Comparison of ENCODE assay signal across 33 cellular contexts in the genomic region with DNA sequence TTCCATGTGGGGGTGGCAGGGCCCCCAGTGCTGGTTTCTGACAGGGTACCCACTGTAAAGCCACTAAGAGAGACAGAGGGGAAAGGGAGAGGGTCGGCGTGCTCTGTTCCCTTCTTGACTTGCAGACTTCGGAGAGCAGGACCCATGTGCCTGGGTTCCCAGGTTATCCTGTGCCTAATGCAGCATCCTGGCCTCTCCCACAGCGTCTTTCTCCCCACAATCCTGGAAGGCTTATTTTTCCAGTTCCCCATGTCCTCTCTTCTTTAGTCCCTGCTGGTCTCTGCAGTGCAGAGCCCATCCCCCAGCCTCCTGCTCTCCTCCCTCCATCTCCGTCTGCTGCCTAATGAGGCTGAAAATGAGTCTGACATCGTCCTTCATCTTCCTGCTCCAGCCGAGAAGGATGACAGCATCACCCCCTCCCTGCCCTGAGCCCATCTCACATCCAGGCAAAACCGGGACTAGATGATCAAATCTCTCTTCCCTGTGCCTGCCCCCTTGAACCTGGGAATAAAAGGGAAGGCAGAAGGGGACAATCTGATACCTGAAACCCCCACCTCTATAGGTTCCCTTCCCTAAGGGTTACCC. TPM values are rescaled to one million over a fixed set of nuclear protein-coding genes. Genes with fewer than 3 reads are reported as not detected.
DNase-seq lines count a peak whose midpoint lies in the region; ATAC-seq and TF ChIP-seq lines count a peak whose summit lies in the region.
"Had no signal": no experiment of that assay in that cellular context is flagged by ENCODE, and none has a peak within 500 bp of the region (broad histone marks: within the 10 kb centered on the region; RNA-seq: fewer than 3 reads in every experiment).

No MANE protein-coding gene starts in this region.

- H3K4me3 Mint-ChIP-seq in central memory CD8-positive, alpha-beta T cell, result no peak overlapping the region
- H3K4me3 Mint-ChIP-seq: activated CD8-positive, alpha-beta T cell treated with anti-CD3 and anti-CD28 coated beads for 36 hours; activated naive CD4-positive, alpha-beta T cell treated with anti-CD3 and anti-CD28 coated beads for 36 hours; activated T-helper 1 cell treated with anti-CD3 and anti-CD28 coated beads, Interleukin-12 subunit alpha, Interleukin-12 subunit beta, Interleukin-2, Interleukin-4 antibody, amounts not matched to agents 30 ng/mL and 10 ng/mL and 1 ng/mL, durations not matched to agents 14 hours and 24 hours and 36 hours; CD8-positive, alpha-beta T cell; immature natural killer cell; natural killer cell treated with Interleukin-12 subunit alpha and Interleukin-12 subunit beta and Interleukin-15 and Interleukin-18, amount 100 ng/mL, for 72 hours; stimulated activated naive B cell treated with anti-CD40 and anti-IgM and Interleukin-4, amounts not matched to agents 10 μg/mL and 1 μg/mL and 100 μg/mL, for 72 hours; T-helper 1 cell treated with Interleukin-12 subunit alpha and Interleukin-12 subunit beta and Interleukin-4 antibody, amounts not matched to agents 30 μg/mL and 1 μg/mL, for 36 hours had no signal

- peak overlapping the region; percentile 43 for H3K4me3 ChIP-seq in neural cell (ENCODE audit: low read length)
- H3K4me3 ChIP-seq: gastroesophageal sphincter, ovary, skin epidermis had no signal

- ATAC-seq in central memory CD8-positive, alpha-beta T cell (replicated peaks; ENCODE audit: extremely low read depth, poor library complexity, severe bottlenecking), result no peak
- ATAC-seq in HG03280 (IDR thresholded peaks at IDR 0.05; ENCODE audit: unreplicated experiment), result no peak
- ATAC-seq: activated CD4-positive, CD25-positive, alpha-beta regulatory T cell treated with anti-CD3 and anti-CD28 coated beads, Interleukin-2, amount 50 U/mL, for 24 hours; activated CD8-positive, alpha-beta T cell treated with anti-CD3 and anti-CD28 coated beads for 36 hours; CD8-positive, alpha-beta T cell; gastroesophageal sphincter; left lobe of liver; natural killer cell treated with Interleukin-12 subunit alpha and Interleukin-12 subunit beta and Interleukin-15 and Interleukin-18, amount 100 ng/mL, for 72 hours; stimulated activated naive B cell treated with anti-CD40 and anti-IgM and Interleukin-4, amounts not matched to agents 10 μg/mL and 1 μg/mL and 100 μg/mL, for 72 hours had no signal

- no peaks in the 10 kb centered on the region for H3K27me3 ChIP-seq in neural cell (ENCODE audit: insufficient read depth, low read depth, low read length)
- H3K27me3 ChIP-seq: gastroesophageal sphincter, ovary had no signal

- no peak overlapping the region for H2AFZ ChIP-seq in neural cell (ENCODE audit: low read depth, low read length)

- peak; percentile 45 for TF ChIP-seq RAD21 in neural cell (conservative IDR thresholded peaks at IDR 0.05)

- H4K20me1 ChIP-seq in neural cell (ENCODE audit: insufficient read depth), result no peaks in the 10 kb centered on the region

- TF ChIP-seq EP300 in neural cell (conservative IDR thresholded peaks at IDR 0.05; ENCODE audit: poor library complexity, severe bottlenecking), result peak; percentile 86

- H3K36me3 Mint-ChIP-seq in central memory CD8-positive, alpha-beta T cell (ENCODE audit: insufficient read depth), result peaks cover 20% of the 10 kb centered on the region

- peak overlapping the region; percentile 71 for H3K4me2 ChIP-seq in neural cell (ENCODE audit: low read length)
- H3K4me2 ChIP-seq: SK-N-SH had no signal

- H3K79me2 ChIP-seq in neural cell (replicated peaks; ENCODE audit: insufficient read depth, low read length), result no peaks in the 10 kb centered on the region

- H3K9ac ChIP-seq in neural cell (ENCODE audit: low read length), result peak overlapping the region; percentile 76
- H3K9ac ChIP-seq: SK-N-SH had no signal

- DNase-seq in Ammon's horn (ENCODE audit: low spot score) (peak; percentile 36), NCI-H1694 treated with DMSO at 0.1 percent for 48 hours (lab: John Stamatoyannopoulos, UW) (peak; percentile 3), hippocampal formation (lab: John Stamatoyannopoulos, UW) (no peak)
- DNase-seq in central memory CD8-positive, alpha-beta T cell (ENCODE audit: low spot score in 2 of 2), result no peak
- no peak for DNase-seq in activated CD4-positive, CD25-positive, alpha-beta regulatory T cell treated with anti-CD3 and anti-CD28 coated beads, Interleukin-2, amount 50 U/mL, for 72 hours
- DNase-seq: activated CD8-positive, alpha-beta memory T cell treated with anti-CD3 and anti-CD28 coated beads, Interleukin-2, amount 50 U/mL, for 48 hours; activated CD8-positive, alpha-beta T cell treated with anti-CD3 and anti-CD28 coated beads for 36 hours; activated naive CD4-positive, alpha-beta T cell treated with anti-CD3 and anti-CD28 coated beads for 36 hours; BE2C; brain microvascular endothelial cell; CD8-positive, alpha-beta T cell; effector CD8-positive, alpha-beta T cell; EL; immature natural killer cell; KG1; NCI-H1105; NCI-H2081 treated with DMSO at 0.1 percent for 48 hours; NCI-H510A treated with DMSO at 0.1 percent for 48 hours; NK-92 treated with Interleukin-12 subunit alpha and Interleukin-12 subunit beta, amount 100 ng/mL, for 24 hours; ovary; SK-N-SH; stimulated activated naive B cell treated with anti-CD40 and anti-IgM and Interleukin-4, amounts not matched to agents 10 μg/mL and 1 μg/mL and 100 μg/mL, for 72 hours had no signal

- H3K36me3 ChIP-seq in neural cell (ENCODE audit: insufficient read depth, low read length), result peaks cover 15% of the 10 kb centered on the region
- H3K36me3 ChIP-seq: BE2C, ovary had no signal

- peak overlapping the region; percentile 44 for H3K27ac Mint-ChIP-seq in central memory CD8-positive, alpha-beta T cell (ENCODE audit: low read depth)
- H3K27ac Mint-ChIP-seq: activated CD8-positive, alpha-beta T cell treated with anti-CD3 and anti-CD28 coated beads for 36 hours; activated naive CD4-positive, alpha-beta T cell treated with anti-CD3 and anti-CD28 coated beads for 36 hours; activated T-helper 1 cell treated with anti-CD3 and anti-CD28 coated beads, Interleukin-12 subunit alpha, Interleukin-12 subunit beta, Interleukin-2, Interleukin-4 antibody, amounts not matched to agents 30 ng/mL and 10 ng/mL and 1 ng/mL, durations not matched to agents 14 hours and 24 hours and 36 hours; CD8-positive, alpha-beta T cell; immature natural killer cell; stimulated activated naive B cell treated with anti-CD40 and anti-IgM and Interleukin-4, amounts not matched to agents 10 μg/mL and 1 μg/mL and 100 μg/mL, for 72 hours; T-helper 1 cell treated with Interleukin-12 subunit alpha and Interleukin-12 subunit beta and Interleukin-4 antibody, amounts not matched to agents 30 μg/mL and 1 μg/mL, for 36 hours had no signal

- peaks cover 16% of the 10 kb centered on the region for H3F3A ChIP-seq in neural cell (ENCODE audit: insufficient read depth, low read length, poor library complexity, severe bottlenecking)

- no peak for TF ChIP-seq CTCF in neural cell (IDR thresholded peaks at IDR 0.05; ENCODE audit: poor library complexity, severe bottlenecking)

- H3K9me3 Mint-ChIP-seq in central memory CD8-positive, alpha-beta T cell, result no peaks in the 10 kb centered on the region
- H3K9me3 Mint-ChIP-seq: activated CD8-positive, alpha-beta T cell treated with anti-CD3 and anti-CD28 coated beads for 36 hours; activated naive CD4-positive, alpha-beta T cell treated with anti-CD3 and anti-CD28 coated beads for 36 hours; activated T-helper 1 cell treated with anti-CD3 and anti-CD28 coated beads, Interleukin-12 subunit alpha, Interleukin-12 subunit beta, Interleukin-2, Interleukin-4 antibody, amounts not matched to agents 30 ng/mL and 10 ng/mL and 1 ng/mL, durations not matched to agents 14 hours and 24 hours and 36 hours; CD8-positive, alpha-beta T cell; immature natural killer cell; natural killer cell treated with Interleukin-12 subunit alpha and Interleukin-12 subunit beta and Interleukin-15 and Interleukin-18, amount 100 ng/mL, for 72 hours; stimulated activated naive B cell treated with anti-CD40 and anti-IgM and Interleukin-4, amounts not matched to agents 10 μg/mL and 1 μg/mL and 100 μg/mL, for 72 hours; T-helper 1 cell treated with Interleukin-12 subunit alpha and Interleukin-12 subunit beta and Interleukin-4 antibody, amounts not matched to agents 30 μg/mL and 1 μg/mL, for 36 hours had no signal

- peak overlapping the region; percentile 96 for H3K27ac ChIP-seq in neural cell (ENCODE audit: low read length)
- H3K27ac ChIP-seq: brain microvascular endothelial cell, gastroesophageal sphincter, ovary, skin epidermis had no signal

- no peaks in the 10 kb centered on the region for H3K9me2 ChIP-seq in neural cell (ENCODE audit: insufficient read depth, low read length)
- H3K9me2 ChIP-seq: SK-N-SH had no signal

- H3K4me1 Mint-ChIP-seq in central memory CD8-positive, alpha-beta T cell, result no peaks in the 10 kb centered on the region
- H3K4me1 Mint-ChIP-seq: immature natural killer cell had no signal

- no peaks in the 10 kb centered on the region for H3K9me3 ChIP-seq in neural cell (ENCODE audit: low read length)
- H3K9me3 ChIP-seq: BE2C, gastroesophageal sphincter, ovary, SK-N-SH had no signal

- no peaks in the 10 kb centered on the region for H3K27me3 Mint-ChIP-seq in central memory CD8-positive, alpha-beta T cell
- H3K27me3 Mint-ChIP-seq: activated CD8-positive, alpha-beta T cell treated with anti-CD3 and anti-CD28 coated beads for 36 hours had no signal

TF ChIP-seq in neural cell, 6 proteins besides CTCF, POLR2A, EP300 and RAD21 (continues in another document):
- TF ChIP-seq EZH2 (IDR thresholded peaks at IDR 0.05; ENCODE audit: borderline replicate concordance, insufficient read depth, low read length, poor library complexity, severe bottlenecking), result no peak

RNA-seq across cellular contexts. Expression of a gene that starts 15.1 kb away (rescaled TPM):
- 169 and 187 TPM in 2 replicates for polyA plus RNA-seq in neural cell
- 134 and 165 TPM in 2 replicates for polyA minus RNA-seq in neural cell

RNA-seq across cellular contexts. Expression of a gene that starts 36.3 kb away (rescaled TPM):
- polyA plus RNA-seq in neural cell, result 227 and 331 TPM in 2 replicates
- 77.7 and 89.9 TPM in 2 replicates for polyA minus RNA-seq in neural cell

RNA-seq across cellular contexts. Expression of a gene that starts 39.6 kb away (rescaled TPM):
- not detected in 2 replicates for polyA plus RNA-seq in neural cell
- polyA minus RNA-seq in neural cell, result not detected in 2 replicates
- polyA plus RNA-seq: adipose tissue, immature natural killer cell, ovary, SK-N-SH, urinary bladder had no signal

Comparison
In these comparisons a context has a peak if more than half of its experiments do, and no peak if none do; other contexts are left out.
1. DNase-seq: peak in Ammon's horn (single experiment) and NCI-H1694 treated with DMSO at 0.1 percent for 48 hours (single experiment); none in central memory CD8-positive, alpha-beta T cell (0 of 2), activated CD4-positive, CD25-positive, alpha-beta regulatory T cell treated with anti-CD3 and anti-CD28 coated beads, Interleukin-2, amount 50 U/mL, for 72 hours (single experiment) and hippocampal formation (0 of 2).